Comparison of ENCODE assay signal across 25 cellular contexts in genomic region chr22:37353839-37354238, GRCh38.
DNase-seq lines count a peak whose midpoint lies in the region; ATAC-seq, FAIRE-seq and TF ChIP-seq lines count a peak whose summit lies in the region.
"Had no signal": no experiment of that assay in that cellular context is flagged by ENCODE, and none has a peak within 500 bp of the region (broad histone marks: within the 10 kb centered on the region; RNA-seq: fewer than 3 reads in every experiment).

No MANE protein-coding gene starts in this region.

- no peaks in the 10 kb centered on the region for H3K36me3 ChIP-seq in astrocyte (ENCODE audit: insufficient read depth, low read length)
- no peaks in the 10 kb centered on the region for H3K36me3 ChIP-seq in kidney epithelial cell (ENCODE audit: control insufficient read depth, insufficient read depth, low read length)
- H3K36me3 ChIP-seq: BE2C, breast epithelium, gastrocnemius medialis, transverse colon had no signal

- H3K4me3 Mint-ChIP-seq in astrocyte (ENCODE audit: unreplicated experiment) = no peak overlapping the region
- H3K4me3 Mint-ChIP-seq: H9, nephron, T-cell had no signal

- H3K36me3 Mint-ChIP-seq in astrocyte (ENCODE audit: low read depth, unreplicated experiment) = no peaks in the 10 kb centered on the region
- H3K36me3 Mint-ChIP-seq: T-cell had no signal

- peak overlapping the region; percentile 41 for H3K27ac ChIP-seq in astrocyte (ENCODE audit: low read depth, low read length)
- H3K27ac ChIP-seq: breast epithelium, gastrocnemius medialis, skin epidermis, transverse colon had no signal

- no peaks in the 10 kb centered on the region for H3K79me2 ChIP-seq in astrocyte (ENCODE audit: insufficient read depth, low read length)

- no peaks in the 10 kb centered on the region for H3K4me1 Mint-ChIP-seq in astrocyte (ENCODE audit: low read depth, unreplicated experiment)
- H3K4me1 Mint-ChIP-seq: T-cell had no signal

- no peak overlapping the region for H2AFZ ChIP-seq in astrocyte (ENCODE audit: low read depth, low read length)

- no peak overlapping the region for H3K9ac ChIP-seq in astrocyte (ENCODE audit: low read length)

- TF ChIP-seq CTCF in astrocyte (IDR thresholded peaks at IDR 0.05; ENCODE audit: insufficient read depth, low read depth, low read length) (no peak), kidney epithelial cell (IDR thresholded peaks at IDR 0.05; ENCODE audit: insufficient read depth, low read length, poor library complexity, severe bottlenecking) (no peak)

- no peaks in the 10 kb centered on the region for H3K9me3 ChIP-seq in astrocyte (ENCODE audit: insufficient read depth, low read depth, low read length)
- H3K9me3 ChIP-seq: BE2C, breast epithelium, gastrocnemius medialis, transverse colon had no signal

- peak overlapping the region; percentile 65 for H3K4me2 ChIP-seq in astrocyte (ENCODE audit: low read length)

- H3K9me3 Mint-ChIP-seq in astrocyte (ENCODE audit: unreplicated experiment) = peaks cover 7% of the 10 kb centered on the region
- H3K9me3 Mint-ChIP-seq: H9, nephron, T-cell had no signal

- H3K4me1 ChIP-seq in astrocyte (ENCODE audit: insufficient read depth, low read length) = peaks cover 16% of the 10 kb centered on the region
- H3K4me1 ChIP-seq: BE2C, breast epithelium, gastrocnemius medialis, transverse colon had no signal

- no peak overlapping the region for H3K27ac Mint-ChIP-seq in astrocyte (ENCODE audit: unreplicated experiment)
- H3K27ac Mint-ChIP-seq: H9, nephron, T-cell had no signal

- peaks cover 74% of the 10 kb centered on the region for H3K27me3 Mint-ChIP-seq in astrocyte (ENCODE audit: low read depth, unreplicated experiment)

- H3K27me3 ChIP-seq in astrocyte (ENCODE audit: insufficient read depth, low read length) = no peaks in the 10 kb centered on the region
- no peaks in the 10 kb centered on the region for H3K27me3 ChIP-seq in kidney epithelial cell (ENCODE audit: control insufficient read depth, insufficient read depth, low read length)
- H3K27me3 ChIP-seq: BE2C had no signal

- H3K4me3 ChIP-seq in astrocyte (ENCODE audit: insufficient read depth, low read depth, low read length) (no peak overlapping the region), kidney epithelial cell (ENCODE audit: low read depth, low read length) (no peak overlapping the region)
- H3K4me3 ChIP-seq: breast epithelium, gastrocnemius medialis, skin epidermis, transverse colon had no signal

- DNase-seq in HT1080 (ENCODE audit: low read depth) (peak; percentile 92), astrocyte (ENCODE audit: low read depth) (peak; percentile 92), kidney epithelial cell (ENCODE audit: low read depth) (peak; percentile 96), urothelium cell line (ENCODE audit: low spot score) (peak; percentile 66), medulla oblongata (ENCODE audit: extremely low spot score) (no peak)
- DNase-seq: activated CD4-positive, alpha-beta T cell treated with anti-CD3 and anti-CD28 coated beads, Interleukin-2, amount 50 U/mL, for 1 hour; activated CD8-positive, alpha-beta memory T cell treated with anti-CD3 and anti-CD28 coated beads, Interleukin-2, amount 50 U/mL, for 48 hours; activated effector memory CD4-positive, alpha-beta T cell treated with Interleukin-2 at 50 U/mL for 16 hours; BE2C; dermis blood vessel endothelial cell; gastrocnemius medialis; H9; mesendoderm; NCI-H1436 treated with DMSO at 0.1 percent for 48 hours; NCI-H526 treated with DMSO at 0.1 percent for 48 hours; Right ventricle myocardium superior; stimulated activated naive CD4-positive, alpha-beta T cell treated with Interleukin-2 at 50 U/mL for 16 hours; T-cell; transverse colon had no signal

- ATAC-seq in GM18498 (IDR thresholded peaks at IDR 0.05; ENCODE audit: unreplicated experiment) = no peak
- ATAC-seq in HG02763 (IDR thresholded peaks at IDR 0.05; ENCODE audit: unreplicated experiment) = no peak
- ATAC-seq: gastrocnemius medialis, T-cell had no signal

- H4K20me1 ChIP-seq in astrocyte (ENCODE audit: insufficient read depth, low read length) = no peaks in the 10 kb centered on the region

- peak; percentile 34 for FAIRE-seq in astrocyte (lab: Jason Lieb, UNC)
- FAIRE-seq in urothelium cell line (lab: Jason Lieb, UNC) = peak; percentile 85
- FAIRE-seq: endothelial cell of umbilical vein had no signal
